28 cellular contexts compared by ENCODE assay signal in the genomic region with DNA sequence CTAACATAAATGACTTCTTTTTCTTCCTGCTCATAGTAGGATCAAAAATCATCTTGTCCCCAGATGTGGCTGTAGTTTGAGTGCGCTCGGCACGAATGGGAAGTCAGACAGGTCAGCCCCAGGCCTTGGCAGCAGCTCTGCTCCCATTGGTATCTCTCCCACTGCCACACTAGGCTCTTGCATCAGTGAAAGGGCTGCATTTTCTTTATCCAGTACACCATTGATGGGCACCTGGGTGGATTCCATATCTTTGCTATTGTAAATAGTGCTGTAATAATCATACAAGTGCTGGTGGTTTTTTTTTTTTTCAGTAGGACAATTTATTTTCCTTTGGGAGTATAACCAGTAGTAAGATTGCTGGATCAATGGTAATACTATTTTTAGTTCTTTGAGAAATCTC.
"Had no signal": no experiment of that assay in that cellular context is flagged by ENCODE, and none has a peak within 500 bp of the region (broad histone marks: within the 10 kb centered on the region; RNA-seq: fewer than 3 reads in every experiment).

No MANE protein-coding gene starts in this region.

- H3K4me3 Mint-ChIP-seq: dendritic cell treated with granulocyte-macrophage colony-stimulating factor and Interleukin-4, amounts not matched to agents 40 ng/mL and 50 ng/mL, for 4 days; effector memory CD8-positive, alpha-beta T cell; endodermal cell had no signal

- H3K27me3 ChIP-seq: colonic mucosa, dorsolateral prefrontal cortex, esophagus muscularis mucosa, esophagus squamous epithelium, foreskin keratinocyte, gastrocnemius medialis, gastroesophageal sphincter, heart left ventricle had no signal

- H3K27ac ChIP-seq: colonic mucosa, coronary artery, dorsolateral prefrontal cortex, epithelial cell of prostate, esophagus muscularis mucosa, esophagus squamous epithelium, foreskin keratinocyte, gastrocnemius medialis, gastroesophageal sphincter, heart left ventricle had no signal

- DNase-seq: colonic mucosa; cortex of kidney; dermis blood vessel endothelial cell; dorsolateral prefrontal cortex; effector CD4-positive, alpha-beta T cell; effector CD8-positive, alpha-beta T cell; effector memory CD4-positive, alpha-beta T cell; effector memory CD8-positive, alpha-beta T cell; endodermal cell; erythroblast; esophagus squamous epithelium; foreskin fibroblast; foreskin keratinocyte; foreskin melanocyte; gastrocnemius medialis; glutamatergic neuron; head of caudate nucleus; heart left ventricle had no signal

- ATAC-seq: effector memory CD8-positive, alpha-beta T cell; esophagus mucosa; foreskin keratinocyte; gastrocnemius medialis; gastroesophageal sphincter; heart left ventricle had no signal

- H3K27me3 Mint-ChIP-seq: dendritic cell treated with granulocyte-macrophage colony-stimulating factor and Interleukin-4, amounts not matched to agents 40 ng/mL and 50 ng/mL, for 4 days; effector memory CD8-positive, alpha-beta T cell had no signal

- FAIRE-seq: colon, endometrium, endothelial cell of umbilical vein, frontal cortex had no signal

- H3K4me3 ChIP-seq: colonic mucosa, coronary artery, dorsolateral prefrontal cortex, esophagus muscularis mucosa, esophagus squamous epithelium, gastrocnemius medialis, gastroesophageal sphincter, heart left ventricle had no signal

- H3K9me3 ChIP-seq: colonic mucosa, esophagus muscularis mucosa, esophagus squamous epithelium, gastrocnemius medialis, gastroesophageal sphincter, heart left ventricle had no signal

- H3K4me1 ChIP-seq: colonic mucosa, esophagus muscularis mucosa, esophagus squamous epithelium, foreskin keratinocyte, gastrocnemius medialis, gastroesophageal sphincter, heart left ventricle had no signal

- H3K4me1 Mint-ChIP-seq: endodermal cell had no signal

- H3K36me3 ChIP-seq: colonic mucosa, esophagus muscularis mucosa, esophagus squamous epithelium, gastrocnemius medialis, gastroesophageal sphincter, heart left ventricle had no signal

- H3K9me3 Mint-ChIP-seq: endodermal cell had no signal

- H3K27ac Mint-ChIP-seq: dendritic cell treated with granulocyte-macrophage colony-stimulating factor and Interleukin-4, amounts not matched to agents 40 ng/mL and 50 ng/mL, for 4 days; effector memory CD8-positive, alpha-beta T cell had no signal
